Comparison of ENCODE assay signal across 20 cellular contexts in the genomic region with DNA sequence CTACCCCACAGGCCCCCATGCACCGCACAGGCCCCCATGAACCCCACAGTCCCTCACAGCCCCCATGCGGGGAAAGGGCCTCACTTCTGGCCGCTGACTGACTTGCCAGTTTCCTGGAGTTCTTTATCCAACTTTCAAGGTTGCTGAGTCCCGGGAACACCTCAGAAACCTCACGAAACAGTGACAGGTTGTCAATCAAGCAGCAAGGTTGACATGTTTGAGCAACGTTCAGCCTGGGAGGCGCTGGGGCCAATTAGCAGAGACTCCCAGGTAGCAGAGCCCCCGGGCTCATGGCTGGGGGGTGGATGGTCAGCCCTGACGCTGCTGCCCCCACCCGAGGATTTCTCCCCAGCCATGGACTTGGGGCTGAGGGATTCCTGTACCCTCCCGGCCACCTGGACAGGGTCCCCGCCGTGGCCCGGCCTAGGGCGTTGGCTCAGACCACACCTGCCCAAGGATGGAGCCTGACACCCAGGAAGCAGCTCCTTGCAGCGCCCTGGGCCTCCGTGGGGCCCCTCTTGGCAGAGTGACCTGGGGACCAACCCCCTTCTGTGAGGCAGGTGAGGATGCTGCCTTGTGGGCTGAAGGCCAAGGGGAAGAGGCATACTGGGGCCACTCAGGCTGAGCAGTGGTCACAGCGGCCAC. TPM values are rescaled to one million over a fixed set of nuclear protein-coding genes. Genes with fewer than 3 reads are reported as not detected.
A peak's percentile ranks its signal among the peaks of the same experiment; 100 is the strongest.
DNase-seq lines count a peak whose midpoint lies in the region; ATAC-seq, FAIRE-seq and TF ChIP-seq lines count a peak whose summit lies in the region.
"Had no signal": no experiment of that assay in that cellular context is flagged by ENCODE, and none has a peak within 500 bp of the region (broad histone marks: within the 10 kb centered on the region; RNA-seq: fewer than 3 reads in every experiment).

No MANE protein-coding gene starts in this region.

- no peak overlapping the region; the same call in 1 of the 2 replicates for H3K18ac ChIP-seq in H1 (ENCODE audit: extremely low read depth, low read length)

- no peak overlapping the region for H2AK5ac ChIP-seq in H1 (ENCODE audit: low read depth, low read length)

- intact Hi-C loops in left ventricle myocardium superior (cut with micrococcal nuclease), result no loop called here

- no peak overlapping the region for H3K27ac ChIP-seq in H1 (ENCODE audit: low read depth, low read length)
- H3K27ac ChIP-seq: C4-2B, GM23248 had no signal

- H4K8ac ChIP-seq in H1 (ENCODE audit: extremely low read depth, insufficient read depth, low read length), result no peak overlapping the region

- no peak overlapping the region for H2AFZ ChIP-seq in H1 (ENCODE audit: low read length)
- H2AFZ ChIP-seq: GM23248 had no signal

- ATAC-seq in stimulated activated effector memory CD8-positive, alpha-beta T cell treated with anti-CD3 and anti-CD28 coated beads, Interleukin-12 subunit alpha, Interleukin-12 subunit beta, amount 100 ng/mL, for 72 hours, result no peak
- no peak for ATAC-seq in HG02938 (IDR thresholded peaks at IDR 0.05; ENCODE audit: unreplicated experiment)
- no peak for ATAC-seq in left ventricle myocardium superior
- ATAC-seq: CD8-positive, alpha-beta T cell; HCT116 had no signal

- no peaks in the 10 kb centered on the region for H3K36me3 ChIP-seq in H1 (ENCODE audit: control insufficient read depth in 2 of 4, insufficient read depth in 4 of 4, low read length in 3 of 4)

- no peak overlapping the region for H3K4ac ChIP-seq in H1 (replicated peaks; ENCODE audit: insufficient read length, low read depth, low read length)

- CTCF ChIA-PET in HEK293T (lab: Yijun Ruan, JAX), result no interaction called here
- CTCF ChIA-PET in H1 (lab: Charles Lee; ENCODE audit: partially characterized antibody), result interaction anchor here (1.1 to 3.0 kb wide), 10 partner anchors 9 to 63 kb away, joined by 3 to 22 read pairs (median 6); no protein-coding TSS in a partner anchor

- no peaks in the 10 kb centered on the region for H3K9me3 Mint-ChIP-seq in stimulated activated effector memory CD8-positive, alpha-beta T cell treated with anti-CD3 and anti-CD28 coated beads, Interleukin-12 subunit alpha, Interleukin-12 subunit beta, amount 100 ng/mL, for 72 hours
- H3K9me3 Mint-ChIP-seq: CD4-positive, CD25-positive, alpha-beta regulatory T cell; CD8-positive, alpha-beta T cell; H9 had no signal

- TF ChIP-seq EP300 in H1 (IDR thresholded peaks at IDR 0.05; ENCODE audit: borderline replicate concordance in 1 of 2, low read depth in 2 of 2, low read length in 2 of 2), result no peak

- H3K14ac ChIP-seq in H1 (ENCODE audit: insufficient read length), result no peak overlapping the region

- no peaks in the 10 kb centered on the region for H3K36me3 Mint-ChIP-seq in stimulated activated effector memory CD8-positive, alpha-beta T cell treated with anti-CD3 and anti-CD28 coated beads, Interleukin-12 subunit alpha, Interleukin-12 subunit beta, amount 100 ng/mL, for 72 hours
- H3K36me3 Mint-ChIP-seq: CD4-positive, CD25-positive, alpha-beta regulatory T cell; CD8-positive, alpha-beta T cell had no signal

- no peaks in the 10 kb centered on the region for H3K27me3 ChIP-seq in H1 (replicated peaks in 1 of 4; ENCODE audit: control insufficient read depth in 3 of 4, extremely low read depth in 1 of 4, insufficient read depth in 3 of 4, low read length in 3 of 4)

- H3K23ac ChIP-seq in H1 (ENCODE audit: insufficient read length), result no peak overlapping the region

- no peak overlapping the region for H2BK20ac ChIP-seq in H1 (ENCODE audit: low read length)

- peak overlapping the region; percentile 48 for H3K27ac Mint-ChIP-seq in stimulated activated effector memory CD8-positive, alpha-beta T cell treated with anti-CD3 and anti-CD28 coated beads, Interleukin-12 subunit alpha, Interleukin-12 subunit beta, amount 100 ng/mL, for 72 hours
- H3K27ac Mint-ChIP-seq: CD4-positive, CD25-positive, alpha-beta regulatory T cell; CD8-positive, alpha-beta T cell; H9 had no signal

- TF ChIP-seq RAD21 in H1 (IDR thresholded peaks at IDR 0.05 in 1 of 2, conservative IDR thresholded peaks at IDR 0.05 in 1 of 2; ENCODE audit: low read depth in 2 of 2, low read length in 2 of 2), result no peak

- H3K23me2 ChIP-seq in H1 (ENCODE audit: low read depth, low read length), result no peaks in the 10 kb centered on the region

- TF ChIP-seq CTCF in H1 (IDR thresholded peaks at IDR 0.05; ENCODE audit: control extremely low read depth in 1 of 3, insufficient read depth in 1 of 3, low read depth in 1 of 3, low read length in 3 of 3), result no peak

- peaks cover 2% of the 10 kb centered on the region for H3K4me1 Mint-ChIP-seq in stimulated activated effector memory CD8-positive, alpha-beta T cell treated with anti-CD3 and anti-CD28 coated beads, Interleukin-12 subunit alpha, Interleukin-12 subunit beta, amount 100 ng/mL, for 72 hours
- H3K4me1 Mint-ChIP-seq: CD4-positive, CD25-positive, alpha-beta regulatory T cell had no signal

- DNase-seq in HEK293T (ENCODE audit: extremely low spot score) (no peak), H1 (ENCODE audit: low read depth in 1 of 2, low spot score in 2 of 2) (no peak), left ventricle myocardium superior (no peak)
- no peak for DNase-seq in stimulated activated effector memory CD8-positive, alpha-beta T cell treated with anti-CD3 and anti-CD28 coated beads, Interleukin-12 subunit alpha, Interleukin-12 subunit beta, amount 100 ng/mL, for 72 hours (ENCODE audit: low spot score in 2 of 2)
- no peak for DNase-seq in central memory CD4-positive, alpha-beta T cell
- DNase-seq: Caco-2; CD4-positive, CD25-positive, alpha-beta regulatory T cell; CD8-positive, alpha-beta T cell; DMS153; DND-41; GM23248; H9 had no signal

- no peak overlapping the region for H2BK120ac ChIP-seq in H1 (replicated peaks; ENCODE audit: low read depth, low read length)

- H2BK15ac ChIP-seq in H1 (ENCODE audit: low read length), result no peak overlapping the region

- no peak overlapping the region for H3K4me3 ChIP-seq in H1 (ENCODE audit: extremely low read depth in 1 of 4, insufficient read depth in 2 of 4, low read depth in 3 of 4, low read length in 4 of 4)
- H3K4me3 ChIP-seq: GM23248 had no signal

- peaks cover 0 to 2% of the 10 kb centered on the region in 2 experiments for H4K20me1 ChIP-seq in H1 (replicated peaks in 1 of 2; ENCODE audit: control insufficient read depth in 1 of 2, insufficient read depth in 2 of 2, low read length in 2 of 2)

- POLR2A ChIA-PET in HEK293T (lab: Yijun Ruan, JAX), result no interaction called here
- POLR2A ChIA-PET in H1 (lab: Charles Lee; ENCODE audit: partially characterized antibody), result no interaction called here

- peaks cover 0 to 4% (median 2%) of the 10 kb centered on the region in 4 experiments; a peak in 2 of 7 replicates for H3K4me1 ChIP-seq in H1 (replicated peaks in 1 of 4; ENCODE audit: control insufficient read depth in 3 of 4, insufficient read depth in 4 of 4, low read length in 3 of 4)
- H3K4me1 ChIP-seq: Caco-2 had no signal

- no peak overlapping the region for H3K56ac ChIP-seq in H1 (replicated peaks; ENCODE audit: insufficient read length, low read depth, low read length)

- H3K9ac ChIP-seq in H1 (replicated peaks in 1 of 4; ENCODE audit: extremely low read depth in 1 of 4, low read depth in 3 of 4, low read length in 3 of 4), result no peak overlapping the region
- H3K9ac ChIP-seq: GM23248 had no signal

- TF ChIP-seq POLR2A in H1 (IDR thresholded peaks at IDR 0.05; ENCODE audit: control extremely low read depth in 1 of 2, low read depth in 2 of 2, low read length in 2 of 2), result no peak

- H3K9me3 ChIP-seq in H1 (ENCODE audit: insufficient read depth in 2 of 2, low read depth in 1 of 2, low read length in 1 of 2), result no peaks in the 10 kb centered on the region
- H3K9me3 ChIP-seq: Caco-2 had no signal

- H2BK12ac ChIP-seq in H1 (ENCODE audit: low read depth, low read length), result no peak overlapping the region

- 87% methylated on average over 17 of the region's 18 CpGs; no CpG with 5 or more reads in 1 of the 2 experiments for WGBS in H1 (ENCODE audit: extremely low coverage in 1 of 2, insufficient coverage in 1 of 2, insufficient read length in 1 of 2, insufficient replicate concordance in 2 of 2, low coverage in 1 of 2, low lambda C conversion rate in 2 of 2, missing lambda C conversion rate in 1 of 2), 2 experiments

- no peak overlapping the region for H3K4me3 Mint-ChIP-seq in stimulated activated effector memory CD8-positive, alpha-beta T cell treated with anti-CD3 and anti-CD28 coated beads, Interleukin-12 subunit alpha, Interleukin-12 subunit beta, amount 100 ng/mL, for 72 hours
- H3K4me3 Mint-ChIP-seq: CD4-positive, CD25-positive, alpha-beta regulatory T cell; CD8-positive, alpha-beta T cell; H9 had no signal

- no peak overlapping the region for H2BK5ac ChIP-seq in H1 (ENCODE audit: low read depth, low read length)

- H4K91ac ChIP-seq in H1 (replicated peaks; ENCODE audit: insufficient read length, low read length), result peak overlapping the region; percentile 17

- no peak for FAIRE-seq in H1 (lab: Jason Lieb, UNC)
- FAIRE-seq: G401.6, GM12892 had no signal

- no peaks in the 10 kb centered on the region for H3K79me1 ChIP-seq in H1 (ENCODE audit: low read depth, low read length)

- no peaks in the 10 kb centered on the region for H3K79me2 ChIP-seq in H1 (ENCODE audit: control insufficient read depth in 1 of 2, insufficient read depth in 2 of 2, low read length in 2 of 2)

- no peak overlapping the region for H3K4me2 ChIP-seq in H1 (ENCODE audit: insufficient read depth in 1 of 2, low read depth in 2 of 2, low read length in 2 of 2)

- no peak overlapping the region for H4K5ac ChIP-seq in H1 (ENCODE audit: insufficient read length, low read depth, low read length)

RNA-seq across cellular contexts. Expression of a gene that starts 33.8 kb away (rescaled TPM):
- total RNA-seq in H1 (2021; fragmentation: NEBNext Ultra II Directional; extraction: Animal tissue kit (Norgen Biotek cat#: 25700)), result not detected in 2 replicates
- not detected in 2 replicates for polyA plus RNA-seq in H1 (2011; rRNA removed)
- not detected for polyA plus RNA-seq in H1 (2011; cell fraction: cytosol; rRNA removed)
- not detected for polyA plus RNA-seq in H1 (2011; cell fraction: nucleus; rRNA removed)
- 0.22 TPM in 1 of 4 replicates, not detected in the others for polyA plus RNA-seq in H1 (2012, experiment 1 of 2)
- polyA plus RNA-seq in H1 (2012, experiment 2 of 2), result not detected
- not detected for polyA plus RNA-seq in H1 (2013, experiment 1 of 2)
- polyA plus RNA-seq in H1 (2013, experiment 2 of 2), result not detected
- polyA minus RNA-seq in H1 (2011; rRNA and poly(A)+ RNA removed), result not detected in 2 replicates
- polyA minus RNA-seq in H1 (2011; cell fraction: cytosol; rRNA and poly(A)+ RNA removed), result not detected
- polyA minus RNA-seq in H1 (2011; cell fraction: nucleus; rRNA and poly(A)+ RNA removed), result not detected
- total RNA-seq in left ventricle myocardium superior, result 0.27 TPM
- total RNA-seq: A172; A673; Caco-2; CD8-positive, alpha-beta T cell; H4; H9 had no signal
- polyA plus RNA-seq: CD4-positive, CD25-positive, alpha-beta regulatory T cell had no signal

RNA-seq across cellular contexts. Expression of a gene that starts 53.0 kb away (rescaled TPM):
- total RNA-seq in H1 (2021; fragmentation: NEBNext Ultra II Directional; extraction: Animal tissue kit (Norgen Biotek cat#: 25700)), result 64.0 and 65.6 TPM in 2 replicates
- polyA plus RNA-seq in H1 (2011; rRNA removed), result 18.6 and 44.4 TPM in 2 replicates
- 21.0 TPM for polyA plus RNA-seq in H1 (2011; cell fraction: cytosol; rRNA removed)
- 143 TPM for polyA plus RNA-seq in H1 (2011; cell fraction: nucleus; rRNA removed)
- polyA plus RNA-seq in H1 (2012, experiment 1 of 2), result 17.5 to 48.9 TPM (median 42.8 TPM) in 4 replicates
- 14.6 TPM for polyA plus RNA-seq in H1 (2012, experiment 2 of 2)
- polyA plus RNA-seq in H1 (2013, experiment 1 of 2), result 55.6 TPM
- polyA plus RNA-seq in H1 (2013, experiment 2 of 2), result 52.7 TPM
- 8.0 and 13.3 TPM in 2 replicates for polyA minus RNA-seq in H1 (2011; rRNA and poly(A)+ RNA removed)
- 22.4 TPM for polyA minus RNA-seq in H1 (2011; cell fraction: cytosol; rRNA and poly(A)+ RNA removed)
- polyA minus RNA-seq in H1 (2011; cell fraction: nucleus; rRNA and poly(A)+ RNA removed), result 26.6 TPM
- 51.6 TPM for total RNA-seq in left ventricle myocardium superior
